Comparison of ENCODE assay signal across 9 cellular contexts in genomic region chr20:53080969-53081871, GRCh38.
DNase-seq lines count a peak whose midpoint lies in the region; ATAC-seq lines count a peak whose summit lies in the region.
"Had no signal": no experiment of that assay in that cellular context is flagged by ENCODE, and none has a peak within 500 bp of the region (broad histone marks: within the 10 kb centered on the region; RNA-seq: fewer than 3 reads in every experiment).

No MANE protein-coding gene starts in this region.

- H3K27ac ChIP-seq in Karpas-422 (ENCODE audit: low read length) = no peak overlapping the region

- peaks cover 10% of the 10 kb centered on the region for H3K9me3 ChIP-seq in Karpas-422 (ENCODE audit: low read length)

- no peaks in the 10 kb centered on the region for H4K20me1 ChIP-seq in Karpas-422 (ENCODE audit: insufficient read depth, low read depth, low read length)

- no peaks in the 10 kb centered on the region for H3K79me2 ChIP-seq in Karpas-422 (ENCODE audit: low read length)

- no peaks in the 10 kb centered on the region for H3K27me3 Mint-ChIP-seq in T-helper 2 cell treated with Interferon-gamma antibody and Interleukin-4, amounts not matched to agents 5 μg/mL and 100 μg/mL, for 36 hours (ENCODE audit: low read depth)

- H3K27ac Mint-ChIP-seq in T-helper 2 cell treated with Interferon-gamma antibody and Interleukin-4, amounts not matched to agents 5 μg/mL and 100 μg/mL, for 36 hours = peak overlapping the region; percentile 59

- ATAC-seq in esophagus mucosa (peak; percentile 95), HG03469 (IDR thresholded peaks at IDR 0.05; ENCODE audit: unreplicated experiment) (no peak), GM18502 (IDR thresholded peaks at IDR 0.05; ENCODE audit: poor library complexity, unreplicated experiment) (no peak)
- ATAC-seq: K562 had no signal

- no peak overlapping the region for H3K4me2 ChIP-seq in Karpas-422 (ENCODE audit: low read depth, low read length, poor library complexity, severe bottlenecking)

- no peaks in the 10 kb centered on the region for H3K4me1 ChIP-seq in Karpas-422 (ENCODE audit: low read length)

- H2AFZ ChIP-seq in Karpas-422 (ENCODE audit: low read length) = no peak overlapping the region

- no peak overlapping the region for H3K9ac ChIP-seq in Karpas-422 (ENCODE audit: low read length)

- peaks cover 5% of the 10 kb centered on the region for H3K4me1 Mint-ChIP-seq in T-helper 2 cell treated with Interferon-gamma antibody and Interleukin-4, amounts not matched to agents 5 μg/mL and 100 μg/mL, for 36 hours (ENCODE audit: low read depth)

- H3K4me3 Mint-ChIP-seq in T-helper 2 cell treated with Interferon-gamma antibody and Interleukin-4, amounts not matched to agents 5 μg/mL and 100 μg/mL, for 36 hours = no peak overlapping the region

- H3K36me3 ChIP-seq in Karpas-422 (ENCODE audit: insufficient read depth, low read length) = no peaks in the 10 kb centered on the region

- no peaks in the 10 kb centered on the region for H3K9me3 Mint-ChIP-seq in T-helper 2 cell treated with Interferon-gamma antibody and Interleukin-4, amounts not matched to agents 5 μg/mL and 100 μg/mL, for 36 hours

- DNase-seq in HuH-7 (ENCODE audit: low spot score) = peak; percentile 57
- no peak for DNase-seq in T-helper 2 cell treated with Interferon-gamma antibody and Interleukin-4, amounts not matched to agents 5 μg/mL and 100 μg/mL, for 36 hours (ENCODE audit: low spot score)
- peak; percentile 34 to 46 for DNase-seq in stimulated activated CD4-positive, alpha-beta T cell treated with anti-CD3 and anti-CD28 coated beads, Interleukin-2, amount 100 ng/mL, for 24 hours
- no peak for DNase-seq in HK-2 (ENCODE audit: unreplicated experiment)
- no peak for DNase-seq in Karpas-422

- no peaks in the 10 kb centered on the region for H3K27me3 ChIP-seq in Karpas-422 (ENCODE audit: low read length)

- H3K4me3 ChIP-seq in Karpas-422 (ENCODE audit: low read length) = no peak overlapping the region
- H3K4me3 ChIP-seq: K562 had no signal

- no peaks in the 10 kb centered on the region for H3K36me3 Mint-ChIP-seq in T-helper 2 cell treated with Interferon-gamma antibody and Interleukin-4, amounts not matched to agents 5 μg/mL and 100 μg/mL, for 36 hours (ENCODE audit: low read depth)

- H3K9me2 ChIP-seq in Karpas-422 (replicated peaks; ENCODE audit: insufficient read depth, low read length) = no peaks in the 10 kb centered on the region

Comparison
In these comparisons a context has a peak if more than half of its experiments do, and no peak if none do; other contexts are left out.
1. DNase-seq: peak in HuH-7 (single experiment) and stimulated activated CD4-positive, alpha-beta T cell treated with anti-CD3 and anti-CD28 coated beads, Interleukin-2, amount 100 ng/mL, for 24 hours (2 of 2); none in T-helper 2 cell treated with Interferon-gamma antibody and Interleukin-4, amounts not matched to agents 5 μg/mL and 100 μg/mL, for 36 hours (single experiment), HK-2 (single experiment) and Karpas-422 (single experiment).